12 cellular contexts compared by ENCODE assay signal in the genomic region with DNA sequence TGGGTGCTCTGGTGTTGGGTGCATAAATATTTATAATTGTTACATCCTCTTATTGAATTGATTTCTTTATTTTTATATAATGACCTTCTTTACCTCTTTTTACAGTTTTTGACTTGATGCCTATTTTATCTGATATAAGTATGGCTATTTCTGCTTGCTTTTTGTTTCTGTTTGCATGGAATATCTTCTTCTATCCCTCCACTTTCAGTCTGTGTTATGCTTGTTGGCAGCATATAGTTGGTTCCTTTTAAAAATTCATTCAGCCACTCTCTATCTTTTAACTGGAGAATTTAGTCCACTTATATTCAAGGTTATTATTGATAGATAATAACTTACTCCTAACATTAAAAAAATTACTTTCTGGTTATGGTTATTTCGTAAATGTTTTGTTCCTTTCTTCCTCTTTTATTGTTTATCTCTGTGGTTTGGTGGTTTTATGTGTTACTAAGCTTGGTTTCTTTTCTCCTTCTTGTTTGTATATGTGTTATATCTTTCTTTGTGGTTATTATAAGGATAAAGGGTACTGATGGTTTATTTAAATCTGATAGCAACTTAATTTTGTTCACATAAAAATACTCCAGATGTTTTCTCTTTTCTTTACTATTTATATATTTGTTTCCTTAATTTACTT.
A peak's percentile ranks its signal among the peaks of the same experiment; 100 is the strongest.
DNase-seq lines count a peak whose midpoint lies in the region; ATAC-seq and TF ChIP-seq lines count a peak whose summit lies in the region.
"Had no signal": no experiment of that assay in that cellular context is flagged by ENCODE, and none has a peak within 500 bp of the region (broad histone marks: within the 10 kb centered on the region; RNA-seq: fewer than 3 reads in every experiment).

No MANE protein-coding gene starts in this region.

- H3K27ac ChIP-seq in stomach, result no peak overlapping the region
- H3K27ac ChIP-seq: BLaER1, SJSA1, transverse colon had no signal

- peaks cover 0 to 21% (median 9%) of the 10 kb centered on the region in 4 donors for H3K9me3 ChIP-seq in stomach
- H3K9me3 ChIP-seq: SJSA1 had no signal

- DNase-seq in activated B cell treated with CpG ODN at 0.5 μM for 24 hours, result no peak
- DNase-seq in glomerular visceral epithelial cell (ENCODE audit: extremely low spot score), result no peak
- no peak for DNase-seq in activated naive CD4-positive, alpha-beta T cell treated with anti-CD3 and anti-CD28 coated beads for 36 hours
- DNase-seq in stomach, result no peak
- DNase-seq in NCI-H2196 (lab: John Stamatoyannopoulos, UW; ENCODE audit: unreplicated experiment), result no peak
- DNase-seq: stimulated activated CD4-positive, alpha-beta T cell treated with anti-CD3 and anti-CD28 coated beads, Interleukin-4, amount 100 ng/mL, for 24 hours; transverse colon had no signal

- POLR2A ChIA-PET in activated B cell treated with CpG ODN at 0.5 μM for 24 hours (lab: Charles Lee), result interaction anchor here (1.0 kb wide), 1 partner anchor 70 kb away, joined by 3 read pairs; a partner anchor contains a TSS

- WGBS in stomach, 5 donors, result 39 to 63% (median 45%) methylated on average over 1 of the region's 1 CpG

- H3K36me3 Mint-ChIP-seq in activated B cell treated with CpG ODN at 0.5 μM for 24 hours (ENCODE audit: low read depth), result no peaks in the 10 kb centered on the region
- no peaks in the 10 kb centered on the region for H3K36me3 Mint-ChIP-seq in activated naive CD4-positive, alpha-beta T cell treated with anti-CD3 and anti-CD28 coated beads for 36 hours (ENCODE audit: low read depth)

- no peaks in the 10 kb centered on the region for H3K27me3 Mint-ChIP-seq in activated B cell treated with CpG ODN at 0.5 μM for 24 hours
- no peaks in the 10 kb centered on the region for H3K27me3 Mint-ChIP-seq in activated naive CD4-positive, alpha-beta T cell treated with anti-CD3 and anti-CD28 coated beads for 36 hours (ENCODE audit: low read depth)

- peaks cover 27% of the 10 kb centered on the region for H3K4me1 Mint-ChIP-seq in activated B cell treated with CpG ODN at 0.5 μM for 24 hours
- no peaks in the 10 kb centered on the region for H3K4me1 Mint-ChIP-seq in activated naive CD4-positive, alpha-beta T cell treated with anti-CD3 and anti-CD28 coated beads for 36 hours (ENCODE audit: low read depth)

- CTCF ChIA-PET in activated B cell treated with CpG ODN at 0.5 μM for 24 hours (lab: Charles Lee), result no interaction called here
- CTCF ChIA-PET in activated naive CD4-positive, alpha-beta T cell treated with anti-CD3 and anti-CD28 coated beads for 36 hours (lab: Charles Lee), result no interaction called here

- intact Hi-C loops in activated B cell treated with CpG ODN at 0.5 μM for 24 hours (cut with micrococcal nuclease) (loop anchor here (2.0 kb wide), 1 partner anchor 69 kb away; a partner anchor contains a TSS), stomach (cut with DNase I; ENCODE audit: low total_unique reads) (no loop called here)
- intact Hi-C loops in activated naive CD4-positive, alpha-beta T cell treated with anti-CD3 and anti-CD28 coated beads for 36 hours (cut with micrococcal nuclease), result no loop called here

- TF ChIP-seq EP300 in stomach (IDR thresholded peaks at IDR 0.05), result no peak

- no peak overlapping the region for H3K4me3 Mint-ChIP-seq in activated B cell treated with CpG ODN at 0.5 μM for 24 hours
- no peak overlapping the region for H3K4me3 Mint-ChIP-seq in activated naive CD4-positive, alpha-beta T cell treated with anti-CD3 and anti-CD28 coated beads for 36 hours

- TF ChIP-seq CTCF in activated B cell treated with CpG ODN at 0.5 μM for 24 hours (IDR thresholded peaks at IDR 0.05) (no peak), stomach (IDR thresholded peaks at IDR 0.05) (no peak)

- no peaks in the 10 kb centered on the region for H3K4me1 ChIP-seq in stomach
- H3K4me1 ChIP-seq: BLaER1, SJSA1, transverse colon had no signal

- H3K4me3 ChIP-seq in stomach, result no peak overlapping the region
- H3K4me3 ChIP-seq: BLaER1, SJSA1, transverse colon had no signal

- H3K27ac Mint-ChIP-seq in activated B cell treated with CpG ODN at 0.5 μM for 24 hours, result peak overlapping the region; percentile 54
- no peak overlapping the region for H3K27ac Mint-ChIP-seq in activated naive CD4-positive, alpha-beta T cell treated with anti-CD3 and anti-CD28 coated beads for 36 hours

- peaks cover 7% of the 10 kb centered on the region for H3K9me3 Mint-ChIP-seq in activated B cell treated with CpG ODN at 0.5 μM for 24 hours
- peaks cover 9% of the 10 kb centered on the region for H3K9me3 Mint-ChIP-seq in activated naive CD4-positive, alpha-beta T cell treated with anti-CD3 and anti-CD28 coated beads for 36 hours

- ATAC-seq in GM18505 (IDR thresholded peaks at IDR 0.05; ENCODE audit: unreplicated experiment) (peak; percentile 71), GM21526 (IDR thresholded peaks at IDR 0.05; ENCODE audit: low FRiP score, unreplicated experiment) (peak; percentile 58), HG03103 (IDR thresholded peaks at IDR 0.05; ENCODE audit: low read depth, unreplicated experiment) (peak; percentile 49), activated B cell treated with CpG ODN at 0.5 μM for 24 hours (ENCODE audit: low read depth) (peak; percentile 37)

- H3K27me3 ChIP-seq in stomach, result no peaks in the 10 kb centered on the region
- H3K27me3 ChIP-seq: BLaER1, SJSA1, transverse colon had no signal

- no peaks in the 10 kb centered on the region for H3K36me3 ChIP-seq in stomach
- H3K36me3 ChIP-seq: BLaER1, SJSA1, transverse colon had no signal

- TF ChIP-seq POLR2A in GM18505 (IDR thresholded peaks at IDR 0.05; ENCODE audit: borderline replicate concordance, extremely low read depth, insufficient read depth, insufficient read length) (no peak), stomach (IDR thresholded peaks at IDR 0.05) (no peak)
